ENCODE assay signal across 16 cellular contexts in genomic region chr20:26163890-26164289, GRCh38.
DNase-seq lines count a peak whose midpoint lies in the region; ATAC-seq and TF ChIP-seq lines count a peak whose summit lies in the region.
"Had no signal": no experiment of that assay in that cellular context is flagged by ENCODE, and none has a peak within 500 bp of the region (broad histone marks: within the 10 kb centered on the region; RNA-seq: fewer than 3 reads in every experiment).

No MANE protein-coding gene starts in this region.

- TF ChIP-seq CTCF in IMR-90 (conservative IDR thresholded peaks at IDR 0.05; ENCODE audit: low read depth, low read length): no peak
- TF ChIP-seq CTCF in cardiac fibroblast (IDR thresholded peaks at IDR 0.05; ENCODE audit: low read depth, low read length): no peak
- TF ChIP-seq CTCF in gastroesophageal sphincter (IDR thresholded peaks at IDR 0.05): no peak

- H4K8ac ChIP-seq in IMR-90 (ENCODE audit: low read depth in 2 of 2, low read length in 2 of 2): no peak overlapping the region; a peak in 1 of 4 replicates

- ATAC-seq in IMR-90 (ENCODE audit: low read depth): peak; percentile 40
- ATAC-seq in HG03520 (IDR thresholded peaks at IDR 0.05; ENCODE audit: unreplicated experiment): no peak
- no peak for ATAC-seq in HG02678 (IDR thresholded peaks at IDR 0.05; ENCODE audit: unreplicated experiment)
- no peak for ATAC-seq in gastroesophageal sphincter
- ATAC-seq: activated naive CD4-positive, alpha-beta T cell treated with anti-CD3 and anti-CD28 coated beads, Interleukin-2, amount 50 U/mL, for 72 hours had no signal

- H3K4me1 ChIP-seq in IMR-90 (ENCODE audit: control insufficient read depth, insufficient read depth, low read length) (0 out of 2 replicates have a peak, but pooled peaks cover 1% of the 10 kb centered on the region), gastroesophageal sphincter (no peaks in the 10 kb centered on the region)
- H3K4me1 ChIP-seq: BLaER1 treated with 17β-estradiol and CSF1 and Interleukin-3, amounts not matched to agents 10 nM and 100 nM; spleen; transverse colon had no signal

- H4K5ac ChIP-seq in IMR-90 (ENCODE audit: low read depth, low read length): no peak overlapping the region

- H3K36me3 ChIP-seq in IMR-90 (ENCODE audit: control insufficient read depth, insufficient read depth, low read length) (no peaks in the 10 kb centered on the region), gastroesophageal sphincter (no peaks in the 10 kb centered on the region)
- H3K36me3 ChIP-seq: BLaER1 treated with 17β-estradiol and CSF1 and Interleukin-3, amounts not matched to agents 10 nM and 100 nM; spleen; transverse colon had no signal

- H3K27ac ChIP-seq in IMR-90 (ENCODE audit: insufficient read depth, low read length) (no peak overlapping the region), gastroesophageal sphincter (no peak overlapping the region)
- H3K27ac ChIP-seq: BLaER1 treated with 17β-estradiol and CSF1 and Interleukin-3, amounts not matched to agents 10 nM and 100 nM; KMS-11; spleen; transverse colon had no signal

- POLR2A ChIA-PET in IMR-90 (lab: Charles Lee; ENCODE audit: unreplicated experiment): no interaction called here

- H3K23ac ChIP-seq in IMR-90 (ENCODE audit: low read depth, low read length): no peak overlapping the region

- TF ChIP-seq RAD21 in IMR-90 (IDR thresholded peaks at IDR 0.05; ENCODE audit: low read length): no peak

- no peaks in the 10 kb centered on the region for H3K79me1 ChIP-seq in IMR-90 (ENCODE audit: low read depth in 1 of 2, low read length in 2 of 2)

- TF ChIP-seq EP300 in gastroesophageal sphincter (IDR thresholded peaks at IDR 0.05): no peak

- CTCF ChIA-PET in IMR-90 (lab: Yijun Ruan, JAX): no interaction called here

- no peak overlapping the region for H3K4me2 ChIP-seq in IMR-90 (ENCODE audit: low read depth, low read length)
- H3K4me2 ChIP-seq: BLaER1 treated with 17β-estradiol and CSF1 and Interleukin-3, amounts not matched to agents 10 nM and 100 nM; KMS-11 had no signal

- H2AK5ac ChIP-seq in IMR-90 (ENCODE audit: low read depth, low read length): no peak overlapping the region

- in situ Hi-C loops in IMR-90 (cut with MboI; ENCODE audit: low sequenced_read_pairs): no loop called here

- H2AK9ac ChIP-seq in IMR-90 (replicated peaks; ENCODE audit: low read depth, low read length, poor library complexity): no peak overlapping the region

- no peak overlapping the region for H2AFZ ChIP-seq in IMR-90 (replicated peaks; ENCODE audit: low read length, poor library complexity)

- H3K9me1 ChIP-seq in IMR-90 (ENCODE audit: insufficient read depth, low read length): no peaks in the 10 kb centered on the region

- H2BK20ac ChIP-seq in IMR-90 (ENCODE audit: low read depth, low read length): no peak overlapping the region

- H2BK120ac ChIP-seq in IMR-90 (ENCODE audit: low read depth, low read length): no peak overlapping the region

- H2BK15ac ChIP-seq in IMR-90 (ENCODE audit: low read depth, low read length): no peak overlapping the region

- intact Hi-C loops in IMR-90 (cut with micrococcal nuclease): no loop called here

- DNase-seq in AG08396 (ENCODE audit: low spot score) (peak; percentile 44), IMR-90 (peak; percentile 70), cardiac fibroblast (ENCODE audit: low read depth in 2 of 2) (peak; percentile 78 to 93), kidney glomerular epithelial cell (lab: John Stamatoyannopoulos, UW) (peak; percentile 74), NCI-H2107 treated with DMSO at 0.1 percent for 48 hours (lab: John Stamatoyannopoulos, UW; ENCODE audit: unreplicated experiment) (no peak)
- DNase-seq: effector CD4-positive, alpha-beta T cell; NCI-H2107; nephron progenitor cell; spleen; transverse colon had no signal

- no CpG with 5 or more reads among the region's 2 CpGs for WGBS in IMR-90 (ENCODE audit: extremely low coverage in 2 of 2, insufficient read length in 1 of 2), 2 experiments
- 55 to 62% methylated on average over 2 of the region's 2 CpGs for WGBS in gastroesophageal sphincter (ENCODE audit: low coverage in 1 of 2), 2 donors

- no peak overlapping the region for H3K18ac ChIP-seq in IMR-90 (ENCODE audit: low read depth, low read length)

- no peak overlapping the region for H3K14ac ChIP-seq in IMR-90 (replicated peaks; ENCODE audit: low read depth, low read length)

- H3K56ac ChIP-seq in IMR-90 (ENCODE audit: extremely low read depth, insufficient read depth, low read length): no peak overlapping the region

- H3K9me3 ChIP-seq in IMR-90 (ENCODE audit: control insufficient read depth, insufficient read depth, low read length) (no peaks in the 10 kb centered on the region), gastroesophageal sphincter (no peaks in the 10 kb centered on the region)
- H3K9me3 ChIP-seq: BLaER1 treated with 17β-estradiol and CSF1 and Interleukin-3, amounts not matched to agents 10 nM and 100 nM; spleen; transverse colon had no signal

- H3K27me3 ChIP-seq in IMR-90 (ENCODE audit: control insufficient read depth, insufficient read depth, low read length) (no peaks in the 10 kb centered on the region), gastroesophageal sphincter (peaks cover 4% of the 10 kb centered on the region)
- H3K27me3 ChIP-seq: BLaER1 treated with 17β-estradiol and CSF1 and Interleukin-3, amounts not matched to agents 10 nM and 100 nM; spleen; transverse colon had no signal

- no peaks in the 10 kb centered on the region for H4K20me1 ChIP-seq in IMR-90 (ENCODE audit: insufficient read depth, low read length)
- H4K20me1 ChIP-seq: BLaER1 treated with 17β-estradiol and CSF1 and Interleukin-3, amounts not matched to agents 10 nM and 100 nM had no signal

- BruUV-seq in IMR-90 (replicated peaks; lab: Mats Ljungman, UMichigan): no TSS peak

- no peak overlapping the region for H3K4me3 ChIP-seq in IMR-90 (ENCODE audit: insufficient read depth, low read depth, low read length)
- no peak overlapping the region for H3K4me3 ChIP-seq in cardiac fibroblast (replicated peaks in 1 of 2; ENCODE audit: low read depth in 2 of 2, low read length in 2 of 2)
- H3K4me3 ChIP-seq in gastroesophageal sphincter: no peak overlapping the region
- H3K4me3 ChIP-seq: BLaER1 treated with 17β-estradiol and CSF1 and Interleukin-3, amounts not matched to agents 10 nM and 100 nM; spleen; transverse colon had no signal

- dilution Hi-C loops in IMR-90 (cut with HindIII; ENCODE audit: low sequenced_read_pairs, unreplicated experiment): no loop called here

- H4K91ac ChIP-seq in IMR-90 (ENCODE audit: insufficient read depth, low read depth, low read length): no peak overlapping the region

- TF ChIP-seq POLR2A in IMR-90 (IDR thresholded peaks at IDR 0.05; ENCODE audit: low read depth, low read length) (no peak), gastroesophageal sphincter (IDR thresholded peaks at IDR 0.05) (no peak)

- peak overlapping the region; percentile 62 for H2BK5ac ChIP-seq in IMR-90 (ENCODE audit: low read depth, low read length, poor library complexity, severe bottlenecking)

- no peak overlapping the region for H3K4ac ChIP-seq in IMR-90 (ENCODE audit: low read depth, low read length)

- no peak overlapping the region for H3K9ac ChIP-seq in IMR-90 (ENCODE audit: low read depth, low read length)
- H3K9ac ChIP-seq: BLaER1 treated with 17β-estradiol and CSF1 and Interleukin-3, amounts not matched to agents 10 nM and 100 nM; KMS-11 had no signal

TF ChIP-seq in IMR-90, 13 proteins besides CTCF, POLR2A, EP300 and RAD21:
- TF ChIP-seq CEBPB (IDR thresholded peaks at IDR 0.05; ENCODE audit: low read depth, low read length) (0 out of 2 replicates have a peak, but pooled peaks have one; percentile 29), CHD1 (IDR thresholded peaks at IDR 0.05; ENCODE audit: low read depth, low read length) (no peak)
